In the genomic region with DNA sequence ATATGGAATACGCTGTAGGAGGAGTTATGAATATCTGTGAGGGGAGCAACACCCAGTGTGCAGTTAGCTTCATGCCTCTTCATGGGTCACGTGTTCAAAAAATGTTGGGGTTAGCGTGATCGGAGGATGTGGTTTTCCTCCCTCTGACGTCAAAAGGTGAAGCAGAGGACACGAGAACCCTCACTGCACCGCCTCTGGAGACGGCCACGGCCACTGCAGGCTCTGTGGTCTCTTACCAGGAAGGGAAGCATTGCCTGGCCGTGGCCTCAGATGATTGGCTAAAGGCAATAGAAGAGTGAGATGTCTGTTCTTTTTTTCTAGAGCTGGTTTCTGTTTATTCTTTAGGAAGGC, we compare ENCODE assay signal across 9 cellular contexts. TPM values are rescaled to one million over a fixed set of nuclear protein-coding genes. Genes with fewer than 3 reads are reported as not detected.
DNase-seq lines count a peak whose midpoint lies in the region; ATAC-seq, FAIRE-seq and TF ChIP-seq lines count a peak whose summit lies in the region.
"Had no signal": no experiment of that assay in that cellular context is flagged by ENCODE, and none has a peak within 500 bp of the region (broad histone marks: within the 10 kb centered on the region; RNA-seq: fewer than 3 reads in every experiment).

No MANE protein-coding gene starts in this region.

- POLR2A ChIA-PET in RWPE1 (lab: Yijun Ruan, JAX; ENCODE audit: low non-redundant PET) = no interaction called here

- H3K27ac Mint-ChIP-seq in activated CD4-positive, alpha-beta T cell treated with anti-CD3 and anti-CD28 coated beads, Interleukin-2, amount 10 ng/mL, durations not matched to agents 24 days and 14 days = peak overlapping the region; percentile 85

- DNase-seq in GM19239 (ENCODE audit: insufficient read length, low spot score) (no peak), testis (no peak), GOT3 (lab: John Stamatoyannopoulos, UW) (no peak), RWPE1 (ENCODE audit: low spot score) (no peak)
- DNase-seq in activated CD4-positive, alpha-beta T cell treated with anti-CD3 and anti-CD28 coated beads, Interleukin-2, amount 10 ng/mL, durations not matched to agents 24 days and 14 days = peak; percentile 95
- peak; percentile 55 for DNase-seq in effector CD4-positive, alpha-beta T cell
- DNase-seq in stimulated activated CD4-positive, alpha-beta T cell treated with anti-CD3 and anti-CD28 coated beads, Interleukin-15, amount 100 ng/mL, for 48 hours (ENCODE audit: low read depth in 2 of 2) = peak; percentile 56 to 59

- no peaks in the 10 kb centered on the region for H3K27me3 ChIP-seq in testis
- H3K27me3 ChIP-seq: heart right ventricle had no signal

- peaks cover 5% of the 10 kb centered on the region for H3K27me3 Mint-ChIP-seq in activated CD4-positive, alpha-beta T cell treated with anti-CD3 and anti-CD28 coated beads, Interleukin-2, amount 10 ng/mL, durations not matched to agents 24 days and 14 days

- FAIRE-seq in GM19239 (lab: Jason Lieb, UNC) = peak; percentile 76

- peak overlapping the region; percentile 71 for H3K4me3 Mint-ChIP-seq in activated CD4-positive, alpha-beta T cell treated with anti-CD3 and anti-CD28 coated beads, Interleukin-2, amount 10 ng/mL, durations not matched to agents 24 days and 14 days

- no peaks in the 10 kb centered on the region for H3K36me3 ChIP-seq in testis (ENCODE audit: low read depth, missing control alignments)
- H3K36me3 ChIP-seq: heart right ventricle had no signal

- peaks cover 6% of the 10 kb centered on the region for H3K36me3 Mint-ChIP-seq in activated CD4-positive, alpha-beta T cell treated with anti-CD3 and anti-CD28 coated beads, Interleukin-2, amount 10 ng/mL, durations not matched to agents 24 days and 14 days (ENCODE audit: low read depth)

- intact Hi-C loops in activated CD4-positive, alpha-beta T cell treated with anti-CD3 and anti-CD28 coated beads, Interleukin-2, amount 10 ng/mL, durations not matched to agents 24 days and 14 days (cut with micrococcal nuclease) = loop anchor here (1.0 to 10.0 kb wide), 2 partner anchors 8 to 301 kb away; no protein-coding TSS in a partner anchor
- intact Hi-C loops in testis (cut with DNase I; ENCODE audit: low total_unique reads) = loop anchor here (10.0 kb wide), 1 partner anchor 281 kb away; no protein-coding TSS in a partner anchor

- TF ChIP-seq CTCF in testis (IDR thresholded peaks at IDR 0.05) (no peak), RWPE1 (conservative IDR thresholded peaks at IDR 0.05; ENCODE audit: low read depth) (no peak)

- H3K4me1 ChIP-seq in testis = peaks cover 5% of the 10 kb centered on the region

- H3K9me3 ChIP-seq in testis = no peaks in the 10 kb centered on the region
- H3K9me3 ChIP-seq: heart right ventricle had no signal

- H3K27ac ChIP-seq in testis (no peak overlapping the region), RWPE1 (no peak overlapping the region)

- no peak for TF ChIP-seq POLR2A in testis (IDR thresholded peaks at IDR 0.05)

- no peak overlapping the region for H3K4me3 ChIP-seq in testis
- H3K4me3 ChIP-seq: heart right ventricle had no signal

- CTCF ChIA-PET in RWPE1 (lab: Yijun Ruan, JAX) = no interaction called here

- H3K4me1 Mint-ChIP-seq in activated CD4-positive, alpha-beta T cell treated with anti-CD3 and anti-CD28 coated beads, Interleukin-2, amount 10 ng/mL, durations not matched to agents 24 days and 14 days = peaks cover 52% of the 10 kb centered on the region

- no peak for ATAC-seq in GM18870 (IDR thresholded peaks at IDR 0.05; ENCODE audit: unreplicated experiment)

- peaks cover 7% of the 10 kb centered on the region for H3K9me3 Mint-ChIP-seq in activated CD4-positive, alpha-beta T cell treated with anti-CD3 and anti-CD28 coated beads, Interleukin-2, amount 10 ng/mL, durations not matched to agents 24 days and 14 days

- 79 to 90% methylated on average over 10 of the region's 10 CpGs for WGBS in testis, 2 donors

RNA-seq across cellular contexts. Expression of gene HTT-AS, which starts 28.9 kb away (rescaled TPM):
- not detected in 2 replicates for total RNA-seq in activated CD4-positive, alpha-beta T cell treated with anti-CD3 and anti-CD28 coated beads, Interleukin-2, amount 10 ng/mL, durations not matched to agents 24 days and 14 days
- not detected for total RNA-seq in testis
- polyA plus RNA-seq in testis (ENCODE audit: insufficient read depth, low read depth, low replicate concordance) = not detected
- total RNA-seq: heart right ventricle had no signal
- polyA plus RNA-seq: heart right ventricle had no signal

RNA-seq across cellular contexts. Expression of gene HTT, which starts 29.0 kb away (rescaled TPM):
- total RNA-seq in activated CD4-positive, alpha-beta T cell treated with anti-CD3 and anti-CD28 coated beads, Interleukin-2, amount 10 ng/mL, durations not matched to agents 24 days and 14 days = 67.4 and 70.6 TPM in 2 replicates
- 100 to 1,000 TPM; 146 to 168 TPM for total RNA-seq in testis
- polyA plus RNA-seq in testis (ENCODE audit: insufficient read depth, low read depth, low replicate concordance) = 45.2 TPM

Comparison
In these comparisons a context has a peak if more than half of its experiments do, and no peak if none do; other contexts are left out.
1. DNase-seq: peak in activated CD4-positive, alpha-beta T cell treated with anti-CD3 and anti-CD28 coated beads, Interleukin-2, amount 10 ng/mL, durations not matched to agents 24 days and 14 days (single experiment), effector CD4-positive, alpha-beta T cell (single experiment) and stimulated activated CD4-positive, alpha-beta T cell treated with anti-CD3 and anti-CD28 coated beads, Interleukin-15, amount 100 ng/mL, for 48 hours (2 of 2); none in GM19239 (single experiment), testis (single experiment), GOT3 (single experiment) and RWPE1 (single experiment).